ENCODE assay signal across 8 cellular contexts in the genomic region with DNA sequence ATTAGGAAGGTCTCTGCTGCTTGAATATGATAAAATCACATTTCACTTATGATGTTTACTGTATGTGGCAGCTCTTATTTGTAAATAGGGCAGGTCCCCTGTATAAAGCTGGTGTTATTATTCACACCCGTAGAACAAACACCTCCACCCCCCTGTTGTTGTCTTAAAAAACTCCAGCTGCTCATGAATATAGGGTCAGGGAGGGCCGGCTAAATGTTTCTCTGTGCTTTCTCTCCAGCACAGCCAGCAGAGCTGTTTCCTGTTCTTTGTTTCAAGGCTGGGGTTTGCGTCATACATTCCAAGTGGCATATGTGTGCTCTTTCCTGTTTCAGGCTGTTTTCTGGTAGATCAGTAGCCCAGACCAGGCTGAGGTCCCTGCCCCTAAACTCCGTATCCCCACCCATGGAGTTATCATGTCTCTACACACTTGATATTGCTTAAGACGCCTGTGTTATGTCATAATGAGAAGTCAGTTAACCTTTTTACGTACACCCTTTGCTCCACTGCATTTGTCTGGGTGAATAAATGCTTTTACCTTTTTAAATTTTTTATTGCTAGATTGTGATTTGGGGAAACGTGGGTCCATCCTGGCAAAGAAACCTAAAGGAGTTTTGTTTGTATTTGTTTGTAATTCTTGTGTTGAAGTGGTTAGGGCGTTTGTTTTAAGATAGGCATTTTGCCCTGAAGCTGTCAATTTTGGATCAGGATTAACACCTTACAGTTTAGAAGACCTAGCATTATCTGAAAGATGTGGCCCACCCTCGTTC. TPM values are rescaled to one million over a fixed set of nuclear protein-coding genes. Genes with fewer than 3 reads are reported as not detected.
A peak's percentile ranks its signal among the peaks of the same experiment; 100 is the strongest.
DNase-seq lines count a peak whose midpoint lies in the region; ATAC-seq, FAIRE-seq and TF ChIP-seq lines count a peak whose summit lies in the region.

No MANE protein-coding gene starts in this region.

- H3K4me3 ChIP-seq in AG04449 (ENCODE audit: low read depth, low read length) = peak overlapping the region; percentile 72

- ATAC-seq in GM21619 (IDR thresholded peaks at IDR 0.05; ENCODE audit: unreplicated experiment) = peak; percentile 26
- ATAC-seq in sciatic nerve = peak; percentile 90
- ATAC-seq in GM18858 (IDR thresholded peaks at IDR 0.05; ENCODE audit: unreplicated experiment) = no peak

- intact Hi-C loops in sciatic nerve (cut with DNase I) = no loop called here

- TF ChIP-seq CTCF in AG04449 (IDR thresholded peaks at IDR 0.05; ENCODE audit: insufficient read depth, low read length, missing control alignments) = no peak

- DNase-seq in AG04449 (ENCODE audit: low read depth, low spot score) (peak; percentile 89), NCI-H2107 treated with DMSO at 0.1 percent for 48 hours (lab: John Stamatoyannopoulos, UW; ENCODE audit: unreplicated experiment) (peak; percentile 73), iPS-NIHi11 (ENCODE audit: low spot score) (peak; percentile 84), sciatic nerve (ENCODE audit: low spot score) (peak; percentile 78)
- DNase-seq in central memory CD4-positive, alpha-beta T cell = peak; percentile 89

- FAIRE-seq in TTC549 (lab: Jason Lieb, UNC) = peak; percentile 80

- POLR2A ChIA-PET in AG04449 (lab: Yijun Ruan, JAX) = no interaction called here

- CTCF ChIA-PET in AG04449 (lab: Yijun Ruan, JAX) = interaction anchor here (0.9 to 4.5 kb wide), 4 partner anchors 9 to 598 kb away, joined by 3 to 33 read pairs (median 20); no protein-coding TSS in a partner anchor

RNA-seq across cellular contexts. Expression of a gene that starts 3.2 kb away (rescaled TPM):
- total RNA-seq in sciatic nerve = 80.8 TPM
